ENCODE assay signal across 8 cellular contexts in genomic region chr14:39233680-39234326, GRCh38. TPM values are rescaled to one million over a fixed set of nuclear protein-coding genes. Genes with fewer than 3 reads are reported as not detected.
DNase-seq lines count a peak whose midpoint lies in the region; ATAC-seq and TF ChIP-seq lines count a peak whose summit lies in the region.

Gene MIA2, plus strand, starts transcription at chr14:39233915. Its CDS starts 200 bp downstream, at chr14:39234115.

- CTCF ChIA-PET in SK-N-SH (lab: Yijun Ruan, JAX), result no interaction called here

- H3K9me2 ChIP-seq in SK-N-SH, result no peaks in the 10 kb centered on the region

- H3K9me3 ChIP-seq in skeletal muscle tissue (ENCODE audit: control insufficient read depth in 3 of 3, low read length in 3 of 3), result no peaks in the 10 kb centered on the region
- no peaks in the 10 kb centered on the region for H3K9me3 ChIP-seq in SK-N-SH
- no peaks in the 10 kb centered on the region for H3K9me3 ChIP-seq in MG63

- H3K27me3 ChIP-seq in HL-60 (ENCODE audit: insufficient read depth, poor library complexity, severe bottlenecking), result no peaks in the 10 kb centered on the region
- no peaks in the 10 kb centered on the region for H3K27me3 ChIP-seq in skeletal muscle tissue (ENCODE audit: control insufficient read depth in 3 of 3, insufficient read depth in 3 of 3, low read length in 3 of 3)
- H3K27me3 ChIP-seq in SK-N-SH (ENCODE audit: insufficient read depth), result no peaks in the 10 kb centered on the region
- H3K27me3 ChIP-seq in MG63, result no peaks in the 10 kb centered on the region

- no peaks in the 10 kb centered on the region for H3K79me2 ChIP-seq in SK-N-SH (ENCODE audit: insufficient read depth)

- no peaks in the 10 kb centered on the region for H3K9me3 Mint-ChIP-seq in activated naive CD8-positive, alpha-beta T cell treated with anti-CD3 and anti-CD28 coated beads for 36 hours
- no peaks in the 10 kb centered on the region for H3K9me3 Mint-ChIP-seq in immature natural killer cell

- H3K4me1 ChIP-seq in skeletal muscle tissue (ENCODE audit: control insufficient read depth in 3 of 3, insufficient read depth in 3 of 3, low read length in 3 of 3) (peaks cover 0 to 5% (median 3%) of the 10 kb centered on the region in 3 donors), SK-N-SH (ENCODE audit: control insufficient read depth in 1 of 2, insufficient read depth in 2 of 2, low read depth in 1 of 2, low read length in 1 of 2) (no peaks in the 10 kb centered on the region)

- TF ChIP-seq CTCF in HL-60 (IDR thresholded peaks at IDR 0.05; ENCODE audit: insufficient read depth, low read length) (no peak), SK-N-SH (IDR thresholded peaks at IDR 0.05) (no peak)

- H3K27ac ChIP-seq in HL-60 (replicated peaks), result peak within 1 kb of the TSS; percentile 65
- no peak within 1 kb of the TSS for H3K27ac ChIP-seq in skeletal muscle tissue (ENCODE audit: low read depth, low read length)
- H3K27ac ChIP-seq in SK-N-SH (ENCODE audit: low read depth in 2 of 2, low read length in 1 of 2), result no peak within 1 kb of the TSS

- H3K9ac ChIP-seq in skeletal muscle tissue (ENCODE audit: low read depth in 1 of 3, low read length in 3 of 3) (peak within 1 kb of the TSS in 2 of 3 donors; percentile 4 to 51), SK-N-SH (no peak within 1 kb of the TSS)

- DNase-seq in HL-60 (ENCODE audit: low read depth in 1 of 2, low spot score in 1 of 2), result no peak
- no peak for DNase-seq in activated naive CD8-positive, alpha-beta T cell treated with anti-CD3 and anti-CD28 coated beads for 36 hours
- DNase-seq in immature natural killer cell, result no peak
- no peak for DNase-seq in SK-N-SH
- no peak for DNase-seq in COLO829 (ENCODE audit: low spot score)
- DNase-seq in MG63, result no peak

- no peaks in the 10 kb centered on the region for H3K36me3 Mint-ChIP-seq in activated naive CD8-positive, alpha-beta T cell treated with anti-CD3 and anti-CD28 coated beads for 36 hours
- H3K36me3 Mint-ChIP-seq in immature natural killer cell, result no peaks in the 10 kb centered on the region

- WGBS in SK-N-SH (ENCODE audit: low lambda C conversion rate), result 76% methylated on average over 7 of the region's 7 CpGs

- H3K4me3 ChIP-seq in HL-60 (replicated peaks; ENCODE audit: insufficient read depth, low read length) (no peak within 1 kb of the TSS), skeletal muscle tissue (ENCODE audit: low read length in 3 of 3) (no peak within 1 kb of the TSS), SK-N-SH (ENCODE audit: low read depth in 2 of 2, low read length in 1 of 2) (no peak within 1 kb of the TSS), MG63 (no peak within 1 kb of the TSS)

- H3F3A ChIP-seq in SK-N-SH (replicated peaks; ENCODE audit: insufficient read depth), result no peaks in the 10 kb centered on the region

- TF ChIP-seq RAD21 in SK-N-SH (IDR thresholded peaks at IDR 0.05; ENCODE audit: low read length), result no peak

- H3K4me3 Mint-ChIP-seq in activated naive CD8-positive, alpha-beta T cell treated with anti-CD3 and anti-CD28 coated beads for 36 hours, result no peak within 1 kb of the TSS
- peak within 1 kb of the TSS; percentile 65 to 82 (median 70) for H3K4me3 Mint-ChIP-seq in immature natural killer cell

- POLR2A ChIA-PET in SK-N-SH (lab: Yijun Ruan, JAX), result no interaction called here

- H3K4me1 Mint-ChIP-seq in activated naive CD8-positive, alpha-beta T cell treated with anti-CD3 and anti-CD28 coated beads for 36 hours, result peaks cover 30% of the 10 kb centered on the region
- peaks cover 35 to 46% of the 10 kb centered on the region in 2 donors for H3K4me1 Mint-ChIP-seq in immature natural killer cell

- peak within 1 kb of the TSS; percentile 42 for H3K27ac Mint-ChIP-seq in activated naive CD8-positive, alpha-beta T cell treated with anti-CD3 and anti-CD28 coated beads for 36 hours
- H3K27ac Mint-ChIP-seq in immature natural killer cell, result peak within 1 kb of the TSS; percentile 92 to 95 (median 93)

- ATAC-seq in GM18858 (IDR thresholded peaks at IDR 0.05; ENCODE audit: unreplicated experiment), result no peak

- H3K27me3 Mint-ChIP-seq in activated naive CD8-positive, alpha-beta T cell treated with anti-CD3 and anti-CD28 coated beads for 36 hours, result no peaks in the 10 kb centered on the region
- peaks cover 0 to 7% (median 4%) of the 10 kb centered on the region in 3 donors for H3K27me3 Mint-ChIP-seq in immature natural killer cell (ENCODE audit: low read depth in 3 of 3)

- H3K36me3 ChIP-seq in skeletal muscle tissue (ENCODE audit: control insufficient read depth in 3 of 3, insufficient read depth in 3 of 3, low read length in 3 of 3) (no peaks in the 10 kb centered on the region), SK-N-SH (replicated peaks in 1 of 2; ENCODE audit: control insufficient read depth in 1 of 2, insufficient read depth in 2 of 2, low read length in 1 of 2) (no peaks in the 10 kb centered on the region), MG63 (no peaks in the 10 kb centered on the region)

- TF ChIP-seq EP300 in SK-N-SH (IDR thresholded peaks at IDR 0.05; ENCODE audit: borderline replicate concordance in 1 of 2, low read depth in 1 of 2, low read length in 1 of 2), result no peak

- no peaks in the 10 kb centered on the region for H4K20me1 ChIP-seq in SK-N-SH (ENCODE audit: insufficient read depth)

- H3K4me2 ChIP-seq in SK-N-SH, result no peak within 1 kb of the TSS

- H2AFZ ChIP-seq in SK-N-SH (ENCODE audit: low read depth), result no peak within 1 kb of the TSS

TF ChIP-seq in SK-N-SH, 30 proteins besides CTCF, POLR2A, EP300 and RAD21:
- no peak for TF ChIP-seq POLR2AphosphoS5 (IDR thresholded peaks at IDR 0.05; ENCODE audit: low read depth, low read length)
- no peak for TF ChIP-seq MEF2A (IDR thresholded peaks at IDR 0.05; ENCODE audit: borderline replicate concordance, low read depth)
- no peak for TF ChIP-seq TCF12 (IDR thresholded peaks at IDR 0.05)
- no peak for TF ChIP-seq FOSL2 (IDR thresholded peaks at IDR 0.05; ENCODE audit: borderline replicate concordance, low read depth)
- TF ChIP-seq PBX3 (IDR thresholded peaks at IDR 0.05), result no peak
- TF ChIP-seq RFX5 (IDR thresholded peaks at IDR 0.05; ENCODE audit: low read length), result no peak
- TF ChIP-seq IRF3 (IDR thresholded peaks at IDR 0.05; ENCODE audit: low read depth, low read length), result no peak
- TF ChIP-seq CHD2 (IDR thresholded peaks at IDR 0.05; ENCODE audit: low read length, partially characterized antibody), result no peak
- no peak for TF ChIP-seq TEAD4 (IDR thresholded peaks at IDR 0.05; ENCODE audit: borderline replicate concordance, insufficient read depth)
- TF ChIP-seq FOXM1 (IDR thresholded peaks at IDR 0.05; ENCODE audit: low read depth), result no peak
- no peak for TF ChIP-seq SIN3A (IDR thresholded peaks at IDR 0.05; ENCODE audit: borderline replicate concordance, low read depth, low read length)
- TF ChIP-seq TAF1 (IDR thresholded peaks at IDR 0.05; ENCODE audit: borderline replicate concordance, low read depth, low read length), result no peak
- TF ChIP-seq FOXJ3 (CRISPR knock-in tag; IDR thresholded peaks at IDR 0.05), result no peak
- TF ChIP-seq YY1 (IDR thresholded peaks at IDR 0.05; ENCODE audit: low read depth), result no peak
- no peak for TF ChIP-seq GABPA (IDR thresholded peaks at IDR 0.05; ENCODE audit: low read depth)
- TF ChIP-seq RXRA (IDR thresholded peaks at IDR 0.05; ENCODE audit: borderline replicate concordance, low read depth), result no peak

RNA-seq across cellular contexts. Expression of gene MIA2, which starts in this region (rescaled TPM):
- 10 to 100 TPM; 19.1 to 19.5 TPM for total RNA-seq in activated naive CD8-positive, alpha-beta T cell treated with anti-CD3 and anti-CD28 coated beads for 36 hours
- polyA plus RNA-seq in immature natural killer cell, result 10 to 100 TPM; 14.1 to 38.6 (median 27.6) TPM
- 15.7 TPM for total RNA-seq in skeletal muscle tissue
- polyA plus RNA-seq in SK-N-SH (2012; rRNA removed), result 2.6 and 4.7 TPM in 2 replicates
- 2.7 and 3.6 TPM in 2 replicates for polyA plus RNA-seq in SK-N-SH (2012; cell fraction: cytosol; rRNA removed)
- 4.0 and 6.8 TPM in 2 replicates for polyA plus RNA-seq in SK-N-SH (2012; cell fraction: nucleus; rRNA removed)
- 6.3 and 8.6 TPM in 2 replicates for total RNA-seq in MG63 (2014; rRNA removed; shearing (Covaris generic); ENCODE audit: low replicate concordance)
